In the genomic region with DNA sequence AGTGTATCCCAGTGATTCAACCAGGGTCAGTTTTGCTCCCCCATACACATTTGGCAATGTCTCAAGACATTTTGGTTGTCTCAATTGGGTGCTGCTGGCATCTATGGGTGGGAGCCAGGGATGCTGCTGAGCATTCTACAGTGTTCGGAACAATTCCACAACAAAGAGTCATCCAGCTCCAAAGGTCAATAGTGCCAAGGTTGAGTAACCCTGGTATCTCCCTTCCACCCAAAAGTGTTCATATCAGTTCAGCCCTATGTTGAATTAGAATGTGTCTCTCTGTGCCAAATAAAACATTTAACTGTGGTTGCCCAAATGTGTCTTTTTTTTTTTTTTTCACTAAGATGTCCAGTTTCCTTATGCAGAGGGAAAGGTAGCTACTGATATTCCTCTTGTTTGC, we compare ENCODE assay signal across 17 cellular contexts.
DNase-seq lines count a peak whose midpoint lies in the region; ATAC-seq, FAIRE-seq and TF ChIP-seq lines count a peak whose summit lies in the region.
"Had no signal": no experiment of that assay in that cellular context is flagged by ENCODE, and none has a peak within 500 bp of the region (broad histone marks: within the 10 kb centered on the region; RNA-seq: fewer than 3 reads in every experiment).

No MANE protein-coding gene starts in this region.

- in situ Hi-C loops in HepG2 (cut with HindIII; ENCODE audit: extremely low pct_ligation_motif_present, low pct_unique_long_range_greater_than_20kb): no loop called here

- H3K27me3 ChIP-seq in HepG2 (ENCODE audit: control insufficient read depth in 1 of 2, insufficient read depth in 2 of 2, low read length in 2 of 2) (no peaks in the 10 kb centered on the region; a peak in 1 of 5 replicates), thyroid gland (no peaks in the 10 kb centered on the region)

- TF ChIP-seq EP300 in HepG2 (IDR thresholded peaks at IDR 0.05; ENCODE audit: low read depth in 2 of 2, low read length in 2 of 2) (no peak), HepG2 (CRISPR knock-in tag; IDR thresholded peaks at IDR 0.05; ENCODE audit: borderline replicate concordance) (no peak)

- H3K4me1 ChIP-seq in HepG2 (ENCODE audit: insufficient read depth, low read length) (no peaks in the 10 kb centered on the region), thyroid gland (no peaks in the 10 kb centered on the region), kidney (ENCODE audit: control insufficient read depth in 1 of 2, insufficient read depth in 1 of 2, low read depth in 1 of 2, low read length in 2 of 2) (no peaks in the 10 kb centered on the region)
- H3K4me1 ChIP-seq: Caco-2, HAP-1 had no signal

- no peak overlapping the region for H2AFZ ChIP-seq in HepG2 (ENCODE audit: low read length)

- no peak for TF ChIP-seq CTCF in HepG2 (CRISPR knock-in tag; IDR thresholded peaks at IDR 0.05)
- no peak for TF ChIP-seq CTCF in thyroid gland (IDR thresholded peaks at IDR 0.05)
- TF ChIP-seq CTCF in kidney (IDR thresholded peaks at IDR 0.05; ENCODE audit: borderline replicate concordance, extremely low read depth, insufficient read depth): no peak

- ATAC-seq in left cardiac atrium (peak; percentile 44 to 80), HepG2 (no peak)

- H4K20me1 ChIP-seq in HepG2 (ENCODE audit: insufficient read depth, low read length): no peaks in the 10 kb centered on the region
- H4K20me1 ChIP-seq: BLaER1 had no signal

- no peak overlapping the region for H3K4me2 ChIP-seq in HepG2 (ENCODE audit: low read depth, low read length)
- H3K4me2 ChIP-seq: BLaER1 had no signal

- no CpG with 5 or more reads among the region's 1 CpG for WGBS in HepG2 (ENCODE audit: low lambda C conversion rate)
- WGBS in thyroid gland, 2 donors: 29 to 33% methylated on average over 1 of the region's 1 CpG

- intact Hi-C loops in left cardiac atrium (cut with DNase I) (no loop called here), cardiac septum (cut with DNase I) (no loop called here), HepG2 (cut with micrococcal nuclease; ENCODE audit: unreplicated experiment) (no loop called here), thyroid gland (cut with DNase I) (no loop called here), kidney (cut with DNase I) (no loop called here)

- DNase-seq in left cardiac atrium (no peak), cardiac septum (ENCODE audit: low spot score) (no peak), RKO (ENCODE audit: low spot score) (peak; percentile 0), HepG2 (ENCODE audit: low spot score) (no peak), thyroid gland (peak; percentile 1 to 2), DMS153 (lab: John Stamatoyannopoulos, UW) (no peak), kidney (no peak)
- DNase-seq in effector CD8-positive, alpha-beta T cell (lab: John Stamatoyannopoulos, UW): no peak
- DNase-seq: 8988T; AML-193; Caco-2; CD8-positive, alpha-beta memory T cell; GOT3 had no signal

- no peaks in the 10 kb centered on the region for H3K9me3 ChIP-seq in HepG2 (ENCODE audit: low read length)
- no peaks in the 10 kb centered on the region for H3K9me3 ChIP-seq in thyroid gland
- H3K9me3 ChIP-seq in kidney (ENCODE audit: control insufficient read depth in 1 of 2, low read length in 2 of 2): no peaks in the 10 kb centered on the region
- H3K9me3 ChIP-seq: BLaER1, Caco-2, HAP-1 had no signal

- CTCF ChIA-PET in HepG2 (lab: Yijun Ruan, JAX; ENCODE audit: low intra/inter-chr PET ratio, low total read pairs): no interaction called here

- no peaks in the 10 kb centered on the region for H3K36me3 ChIP-seq in HepG2 (replicated peaks in 1 of 2; ENCODE audit: control insufficient read depth in 1 of 2, insufficient read depth in 2 of 2, low read length in 2 of 2)
- H3K36me3 ChIP-seq in thyroid gland: no peaks in the 10 kb centered on the region
- no peaks in the 10 kb centered on the region for H3K36me3 ChIP-seq in kidney (ENCODE audit: control insufficient read depth in 1 of 2, insufficient read depth in 2 of 2, low read length in 2 of 2)
- H3K36me3 ChIP-seq: BLaER1, HAP-1 had no signal

- no TSS peak for BruUV-seq in HepG2 (replicated peaks; lab: Mats Ljungman, UMichigan)

- no peak overlapping the region for H3K9ac ChIP-seq in HepG2 (ENCODE audit: insufficient read depth, low read depth, low read length)
- no peak overlapping the region for H3K9ac ChIP-seq in kidney (ENCODE audit: low read length in 2 of 2)
- H3K9ac ChIP-seq: BLaER1 had no signal

- no peak for TF ChIP-seq RAD21 in HepG2 (CRISPR knock-in tag; IDR thresholded peaks at IDR 0.05)

- no peak overlapping the region for H3K27ac ChIP-seq in HepG2 (ENCODE audit: extremely low read length, insufficient read depth, low read length)
- no peak overlapping the region for H3K27ac ChIP-seq in thyroid gland
- H3K27ac ChIP-seq in kidney (ENCODE audit: low read depth in 2 of 2, low read length in 2 of 2): no peak overlapping the region
- H3K27ac ChIP-seq: BLaER1 had no signal

- POLR2A ChIA-PET in HepG2 (lab: Yijun Ruan, JAX): no interaction called here

- H3K79me2 ChIP-seq in HepG2 (ENCODE audit: insufficient read depth, low read length): no peaks in the 10 kb centered on the region

- peak; percentile 23 for FAIRE-seq in HepG2 (lab: Jason Lieb, UNC)
- no peak for FAIRE-seq in kidney (lab: Jason Lieb, UNC)
- FAIRE-seq: G401.6, GM12891 had no signal

- TF ChIP-seq POLR2A in HepG2 (IDR thresholded peaks at IDR 0.05; ENCODE audit: insufficient read depth in 1 of 2, low read depth in 2 of 2, low read length in 2 of 2): no peak
- TF ChIP-seq POLR2A in thyroid gland (IDR thresholded peaks at IDR 0.05): no peak

- H3K4me3 ChIP-seq in HepG2 (replicated peaks in 1 of 3; ENCODE audit: insufficient read depth in 1 of 3, low read depth in 2 of 3, low read length in 3 of 3): no peak overlapping the region
- H3K4me3 ChIP-seq in thyroid gland (replicated peaks in 1 of 3): no peak overlapping the region
- H3K4me3 ChIP-seq in kidney (ENCODE audit: low read length in 2 of 2): no peak overlapping the region
- H3K4me3 ChIP-seq: BLaER1, HAP-1 had no signal

TF ChIP-seq in HepG2, 621 proteins besides CTCF, POLR2A, EP300 and RAD21:
- no peak for TF ChIP-seq BRCA1 (CRISPR knock-in tag; IDR thresholded peaks at IDR 0.05)
- no peak for TF ChIP-seq SP4 (CRISPR knock-in tag; IDR thresholded peaks at IDR 0.05)
- TF ChIP-seq ZMYM4 (CRISPR knock-in tag; IDR thresholded peaks at IDR 0.05): no peak
- no peak for TF ChIP-seq ZNF83 (CRISPR knock-in tag; IDR thresholded peaks at IDR 0.05; ENCODE audit: borderline replicate concordance)
- TF ChIP-seq CEBPB (IDR thresholded peaks at IDR 0.05; ENCODE audit: borderline replicate concordance, low read depth, low read length): no peak

Comparison
In these comparisons a context has a peak if more than half of its experiments do, and no peak if none do; other contexts are left out.
1. DNase-seq: peak in RKO (single experiment) and thyroid gland (2 of 2); none in left cardiac atrium (single experiment), cardiac septum (single experiment), HepG2 (single experiment), effector CD8-positive, alpha-beta T cell (single experiment), DMS153 (single experiment) and kidney (single experiment).